In genomic region chr6:50211582-50211981, GRCh38 we compare ENCODE assay signal across 8 cellular contexts.
"Had no signal": no experiment of that assay in that cellular context is flagged by ENCODE, and none has a peak within 500 bp of the region (broad histone marks: within the 10 kb centered on the region; RNA-seq: fewer than 3 reads in every experiment).

No MANE protein-coding gene starts in this region.

- H3K4me2 ChIP-seq: GM23338 had no signal

- H3K4me3 ChIP-seq: GM23338, HAP-1 had no signal

- H3K27ac ChIP-seq: HL-60 had no signal

- H3K4me3 Mint-ChIP-seq: GM23338, HFFc6, IgD-negative memory B cell had no signal

- H3K4me1 ChIP-seq: HAP-1 had no signal

- H3K27ac Mint-ChIP-seq: GM23338, HFFc6, IgD-negative memory B cell had no signal

- DNase-seq: H7, HFFc6, KG1 had no signal

- H2AFZ ChIP-seq: GM23338 had no signal

- H3K27me3 Mint-ChIP-seq: IgD-negative memory B cell had no signal

- ATAC-seq: GM23338, HCT116 had no signal

- H3K4me1 Mint-ChIP-seq: GM23338, IgD-negative memory B cell had no signal

- H3K9me3 ChIP-seq: HAP-1 had no signal

- H3K36me3 ChIP-seq: HAP-1 had no signal
